ENCODE assay signal across 1 cellular context in genomic region chr20:35541783-35542662, GRCh38.
TF ChIP-seq lines count a peak whose summit lies in the region.

ERGIC3 (plus strand) TSS chr20:35542078; CDS start chr20:35542098, 20 bp downstream.

TF ChIP-seq in K562, 482 proteins besides CTCF, POLR2A, EP300 and RAD21 (continued from another document and continues in another):
- TF ChIP-seq SAFB2 (IDR thresholded peaks at IDR 0.05; ENCODE audit: borderline replicate concordance, low read depth, low read length, severe bottlenecking) (no peak), GTF2A2 (tag; IDR thresholded peaks at IDR 0.05) (no peak), SP1 (CRISPR knock-in tag; IDR thresholded peaks at IDR 0.05) (peak; percentile 97), BRD4 (IDR thresholded peaks at IDR 0.05) (no peak), TEAD2 (tag; IDR thresholded peaks at IDR 0.05) (no peak), SPI1 (IDR thresholded peaks at IDR 0.05; ENCODE audit: borderline replicate concordance, low read depth, low read length) (no peak), ZNF143 (CRISPR knock-in tag; IDR thresholded peaks at IDR 0.05) (no peak), FOXP1 (CRISPR knock-in tag; IDR thresholded peaks at IDR 0.05) (no peak), ZNF277 (CRISPR knock-in tag; IDR thresholded peaks at IDR 0.05; ENCODE audit: borderline replicate concordance) (no peak), HDAC3 (IDR thresholded peaks at IDR 0.05; ENCODE audit: borderline replicate concordance, partially characterized antibody) (no peak), STAT5B (CRISPR knock-in tag; IDR thresholded peaks at IDR 0.05) (no peak), PTTG1 (tag; IDR thresholded peaks at IDR 0.05; ENCODE audit: low read depth) (no peak), POLR2B (IDR thresholded peaks at IDR 0.05; ENCODE audit: low read depth, partially characterized antibody) (peak; percentile 77), CBX3 (IDR thresholded peaks at IDR 0.05; ENCODE audit: borderline replicate concordance in 1 of 2, low read length in 2 of 2) (no peak), SLC30A9 (CRISPR knock-in tag; IDR thresholded peaks at IDR 0.05) (no peak), TCF7 (IDR thresholded peaks at IDR 0.05; ENCODE audit: borderline replicate concordance) (no peak), ZNF23 (CRISPR knock-in tag; IDR thresholded peaks at IDR 0.05) (no peak), KAT2B (IDR thresholded peaks at IDR 0.05; ENCODE audit: low read depth, low read length) (no peak), TBP (optimal IDR thresholded peaks at IDR 0.05; ENCODE audit: low read depth, low read length) (peak; percentile 56), PRDM10 (IDR thresholded peaks at IDR 0.05; ENCODE audit: partially characterized antibody) (no peak), ZNF436 (CRISPR knock-in tag; IDR thresholded peaks at IDR 0.05) (no peak), RBFOX2 (IDR thresholded peaks at IDR 0.05; ENCODE audit: low read depth, low read length) (peak; percentile 87), ZNF592 (IDR thresholded peaks at IDR 0.05) (no peak), SUPT5H (IDR thresholded peaks at IDR 0.05) (peak; percentile 90), HBP1 (CRISPR knock-in tag; IDR thresholded peaks at IDR 0.05) (no peak), GTF2E2 (tag; IDR thresholded peaks at IDR 0.05) (no peak), PRMT5 (CRISPR knock-in tag; IDR thresholded peaks at IDR 0.05) (no peak), ZNF24 (IDR thresholded peaks at IDR 0.05) (no peak), MGA (IDR thresholded peaks at IDR 0.05) (peak; percentile 78), FIP1L1 (IDR thresholded peaks at IDR 0.05; ENCODE audit: low read depth, low read length, poor library complexity, severe bottlenecking) (peak; percentile 64), CREB1 (IDR thresholded peaks at IDR 0.05) (peak; percentile 58; the same call in 1 of the 2 replicates), CREB1 (CRISPR knock-in tag; IDR thresholded peaks at IDR 0.05) (0 out of 2 replicates have a peak, but pooled peaks have one; percentile 14), RFX7 (CRISPR knock-in tag; IDR thresholded peaks at IDR 0.05) (no peak)
